Comparison of ENCODE assay signal across 1 cellular context in the genomic region with DNA sequence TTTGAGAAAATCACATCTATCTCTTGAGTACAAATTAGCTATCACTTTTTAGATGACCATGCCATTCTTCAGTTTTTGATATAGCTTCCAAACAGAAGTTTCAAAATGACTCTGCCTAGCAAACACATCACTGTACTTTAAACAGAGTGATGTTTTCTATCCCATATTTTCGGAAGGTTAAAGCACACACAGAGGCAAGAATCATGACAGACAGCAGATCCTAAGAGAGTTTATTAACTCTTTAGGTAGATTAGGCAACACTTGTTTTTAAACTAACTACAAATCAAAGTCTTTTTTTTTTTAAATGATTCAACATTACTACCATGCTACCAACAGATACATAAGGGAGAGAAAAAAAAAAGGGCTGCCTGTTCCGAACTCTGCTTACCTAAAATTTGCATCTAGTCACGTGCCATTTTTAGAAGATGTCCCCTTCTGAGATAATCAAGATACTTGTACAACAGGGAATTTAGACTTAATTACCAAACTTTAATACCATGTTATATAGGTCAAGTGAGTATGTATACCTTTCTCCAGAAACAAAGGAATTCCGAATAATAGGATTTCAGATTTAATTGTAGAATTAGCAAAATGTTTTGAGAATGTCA.
TF ChIP-seq lines count a peak whose summit lies in the region.

No MANE protein-coding gene starts in this region.

TF ChIP-seq in WTC11, 78 proteins besides CTCF, POLR2A, EP300 and RAD21 (continued from another document):
- TF ChIP-seq, protein P1, sequence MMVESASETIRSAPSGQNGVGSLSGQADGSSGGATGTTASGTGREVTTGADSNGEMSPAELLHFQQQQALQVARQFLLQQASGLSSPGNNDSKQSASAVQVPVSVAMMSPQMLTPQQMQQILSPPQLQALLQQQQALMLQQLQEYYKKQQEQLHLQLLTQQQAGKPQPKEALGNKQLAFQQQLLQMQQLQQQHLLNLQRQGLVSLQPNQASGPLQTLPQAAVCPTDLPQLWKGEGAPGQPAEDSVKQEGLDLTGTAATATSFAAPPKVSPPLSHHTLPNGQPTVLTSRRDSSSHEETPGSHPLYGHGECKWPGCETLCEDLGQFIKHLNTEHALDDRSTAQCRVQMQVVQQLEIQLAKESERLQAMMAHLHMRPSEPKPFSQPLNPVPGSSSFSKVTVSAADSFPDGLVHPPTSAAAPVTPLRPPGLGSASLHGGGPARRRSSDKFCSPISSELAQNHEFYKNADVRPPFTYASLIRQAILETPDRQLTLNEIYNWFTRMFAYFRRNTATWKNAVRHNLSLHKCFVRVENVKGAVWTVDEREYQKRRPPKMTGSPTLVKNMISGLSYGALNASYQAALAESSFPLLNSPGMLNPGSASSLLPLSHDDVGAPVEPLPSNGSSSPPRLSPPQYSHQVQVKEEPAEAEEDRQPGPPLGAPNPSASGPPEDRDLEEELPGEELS (CRISPR knock-in tag; IDR thresholded peaks at IDR 0.05), result no peak
- TF ChIP-seq, protein P2, sequence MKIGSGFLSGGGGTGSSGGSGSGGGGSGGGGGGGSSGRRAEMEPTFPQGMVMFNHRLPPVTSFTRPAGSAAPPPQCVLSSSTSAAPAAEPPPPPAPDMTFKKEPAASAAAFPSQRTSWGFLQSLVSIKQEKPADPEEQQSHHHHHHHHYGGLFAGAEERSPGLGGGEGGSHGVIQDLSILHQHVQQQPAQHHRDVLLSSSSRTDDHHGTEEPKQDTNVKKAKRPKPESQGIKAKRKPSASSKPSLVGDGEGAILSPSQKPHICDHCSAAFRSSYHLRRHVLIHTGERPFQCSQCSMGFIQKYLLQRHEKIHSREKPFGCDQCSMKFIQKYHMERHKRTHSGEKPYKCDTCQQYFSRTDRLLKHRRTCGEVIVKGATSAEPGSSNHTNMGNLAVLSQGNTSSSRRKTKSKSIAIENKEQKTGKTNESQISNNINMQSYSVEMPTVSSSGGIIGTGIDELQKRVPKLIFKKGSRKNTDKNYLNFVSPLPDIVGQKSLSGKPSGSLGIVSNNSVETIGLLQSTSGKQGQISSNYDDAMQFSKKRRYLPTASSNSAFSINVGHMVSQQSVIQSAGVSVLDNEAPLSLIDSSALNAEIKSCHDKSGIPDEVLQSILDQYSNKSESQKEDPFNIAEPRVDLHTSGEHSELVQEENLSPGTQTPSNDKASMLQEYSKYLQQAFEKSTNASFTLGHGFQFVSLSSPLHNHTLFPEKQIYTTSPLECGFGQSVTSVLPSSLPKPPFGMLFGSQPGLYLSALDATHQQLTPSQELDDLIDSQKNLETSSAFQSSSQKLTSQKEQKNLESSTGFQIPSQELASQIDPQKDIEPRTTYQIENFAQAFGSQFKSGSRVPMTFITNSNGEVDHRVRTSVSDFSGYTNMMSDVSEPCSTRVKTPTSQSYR (CRISPR knock-in tag; IDR thresholded peaks at IDR 0.05), result no peak
- TF ChIP-seq KAT7 (CRISPR knock-in tag; IDR thresholded peaks at IDR 0.05; ENCODE audit: borderline replicate concordance) (no peak), ZNF138 (CRISPR knock-in tag; conservative IDR thresholded peaks at IDR 0.05) (no peak)
